11 cellular contexts compared by ENCODE assay signal in genomic region chr6:166572370-166573261, GRCh38. TPM values are rescaled to one million over a fixed set of nuclear protein-coding genes. Genes with fewer than 3 reads are reported as not detected.
DNase-seq lines count a peak whose midpoint lies in the region; ATAC-seq, FAIRE-seq and TF ChIP-seq lines count a peak whose summit lies in the region.
"Had no signal": no experiment of that assay in that cellular context is flagged by ENCODE, and none has a peak within 500 bp of the region (broad histone marks: within the 10 kb centered on the region; RNA-seq: fewer than 3 reads in every experiment).

No MANE protein-coding gene starts in this region.

- peak overlapping the region; percentile 3 for H3K27ac Mint-ChIP-seq in activated naive CD8-positive, alpha-beta T cell treated with anti-CD3 and anti-CD28 coated beads for 36 hours
- no peak overlapping the region for H3K27ac Mint-ChIP-seq in activated naive CD8-positive, alpha-beta T cell treated with anti-CD3 and anti-CD28 coated beads, Interleukin-2, amount 50 U/mL, for 24 hours
- H3K27ac Mint-ChIP-seq: activated naive CD8-positive, alpha-beta T cell had no signal

- no peak for ATAC-seq in activated naive CD8-positive, alpha-beta T cell treated with anti-CD3 and anti-CD28 coated beads, Interleukin-2, amount 50 U/mL, for 24 hours
- peak; percentile 27; the same call in 2 of the 3 replicates for ATAC-seq in K562
- ATAC-seq in upper lobe of right lung: peak; percentile 91

- intact Hi-C loops in K562 (cut with micrococcal nuclease) (no loop called here), upper lobe of right lung (cut with DNase I) (no loop called here)

- peaks cover 6% of the 10 kb centered on the region for H3K36me3 Mint-ChIP-seq in activated naive CD8-positive, alpha-beta T cell treated with anti-CD3 and anti-CD28 coated beads for 36 hours
- no peaks in the 10 kb centered on the region for H3K36me3 Mint-ChIP-seq in activated naive CD8-positive, alpha-beta T cell treated with anti-CD3 and anti-CD28 coated beads, Interleukin-2, amount 50 U/mL, for 24 hours (ENCODE audit: low read depth)

- no peaks in the 10 kb centered on the region for H3K4me1 Mint-ChIP-seq in activated naive CD8-positive, alpha-beta T cell treated with anti-CD3 and anti-CD28 coated beads for 36 hours
- H3K4me1 Mint-ChIP-seq in activated naive CD8-positive, alpha-beta T cell treated with anti-CD3 and anti-CD28 coated beads, Interleukin-2, amount 50 U/mL, for 24 hours: no peaks in the 10 kb centered on the region

- TF ChIP-seq RAD21 in K562 (CRISPR knock-in tag; conservative IDR thresholded peaks at IDR 0.05 in 1 of 2, IDR thresholded peaks at IDR 0.05 in 1 of 2): no peak

- H3K79me2 ChIP-seq in K562 (ENCODE audit: control insufficient read depth, insufficient read depth, low read length): no peaks in the 10 kb centered on the region

- CTCF ChIA-PET in K562 (lab: Yijun Ruan, JAX; ENCODE audit: low intra/inter-chr PET ratio): no interaction called here

- POLR2A ChIA-PET in K562 (lab: Yijun Ruan, JAX): interaction anchor here (0.6 to 2.3 kb wide), 6 partner anchors 9 to 95 kb away, joined by 3 to 11 read pairs (median 4); no protein-coding TSS in a partner anchor

- no peaks in the 10 kb centered on the region for H3K9me1 ChIP-seq in K562 (ENCODE audit: control insufficient read depth, insufficient read depth, low read length)

- FAIRE-seq in K562 (lab: Jason Lieb, UNC): no peak

- peaks cover 14% of the 10 kb centered on the region for H3K9me3 Mint-ChIP-seq in activated naive CD8-positive, alpha-beta T cell treated with anti-CD3 and anti-CD28 coated beads for 36 hours
- peaks cover 6% of the 10 kb centered on the region for H3K9me3 Mint-ChIP-seq in activated naive CD8-positive, alpha-beta T cell treated with anti-CD3 and anti-CD28 coated beads, Interleukin-2, amount 50 U/mL, for 24 hours

- no peak overlapping the region for H3K4me3 Mint-ChIP-seq in activated naive CD8-positive, alpha-beta T cell treated with anti-CD3 and anti-CD28 coated beads for 36 hours
- no peak overlapping the region for H3K4me3 Mint-ChIP-seq in activated naive CD8-positive, alpha-beta T cell treated with anti-CD3 and anti-CD28 coated beads, Interleukin-2, amount 50 U/mL, for 24 hours
- H3K4me3 Mint-ChIP-seq: activated naive CD8-positive, alpha-beta T cell had no signal

- TF ChIP-seq CTCF in K562 (IDR thresholded peaks at IDR 0.05 in 2 of 3, conservative IDR thresholded peaks at IDR 0.05 in 1 of 3; ENCODE audit: insufficient read depth in 2 of 3, low read depth in 1 of 3, low read length in 3 of 3) (no peak), upper lobe of right lung (IDR thresholded peaks at IDR 0.05) (no peak)

- DNase-seq in activated naive CD8-positive, alpha-beta T cell treated with anti-CD3 and anti-CD28 coated beads for 36 hours: no peak
- no peak for DNase-seq in activated naive CD8-positive, alpha-beta T cell treated with anti-CD3 and anti-CD28 coated beads, Interleukin-2, amount 50 U/mL, for 24 hours
- DNase-seq in K562 (ENCODE audit: extremely low read depth in 1 of 4, low spot score in 3 of 4) (no peak), islet precursor cell (peak; percentile 59), upper lobe of right lung (no peak), KBM-7 (no peak), AML-193 (lab: John Stamatoyannopoulos, UW) (no peak), NCI-H146 treated with DMSO at 0.1 percent for 48 hours (lab: John Stamatoyannopoulos, UW; ENCODE audit: unreplicated experiment) (no peak)
- DNase-seq: NCI-H1436 had no signal

- no peak for TF ChIP-seq POLR2A in K562 (conservative IDR thresholded peaks at IDR 0.05)

- BruUV-seq in K562 (replicated peaks; lab: Mats Ljungman, UMichigan): no TSS peak

- H3K36me3 ChIP-seq in K562 (ENCODE audit: control insufficient read depth, insufficient read depth, low read length): no peaks in the 10 kb centered on the region
- H3K36me3 ChIP-seq in upper lobe of right lung: no peaks in the 10 kb centered on the region

- H3K27me3 ChIP-seq in K562 (ENCODE audit: control insufficient read depth in 2 of 2, insufficient read depth in 2 of 2, low read length in 2 of 2): peaks cover 24 to 51% of the 10 kb centered on the region in 2 experiments
- no peaks in the 10 kb centered on the region for H3K27me3 ChIP-seq in upper lobe of right lung

- H3K4me2 ChIP-seq in K562 (ENCODE audit: insufficient read depth, low read length): no peak overlapping the region

- no peak for TF ChIP-seq EP300 in K562 (IDR thresholded peaks at IDR 0.05; ENCODE audit: low read length)

- H3K27ac ChIP-seq in K562 (ENCODE audit: extremely low read depth, low read depth, low read length) (no peak overlapping the region), upper lobe of right lung (peak overlapping the region; percentile 47)
- H3K27ac ChIP-seq: VCaP had no signal

- H3K4me3 ChIP-seq in K562 (no peak overlapping the region), upper lobe of right lung (no peak overlapping the region)

- no peaks in the 10 kb centered on the region for H3K27me3 Mint-ChIP-seq in activated naive CD8-positive, alpha-beta T cell treated with anti-CD3 and anti-CD28 coated beads for 36 hours
- H3K27me3 Mint-ChIP-seq in activated naive CD8-positive, alpha-beta T cell treated with anti-CD3 and anti-CD28 coated beads, Interleukin-2, amount 50 U/mL, for 24 hours: no peaks in the 10 kb centered on the region
- H3K27me3 Mint-ChIP-seq: activated naive CD8-positive, alpha-beta T cell had no signal

- no peaks in the 10 kb centered on the region for H3K9me3 ChIP-seq in K562 (replicated peaks; ENCODE audit: control insufficient read depth, insufficient read depth, low read depth, low read length)
- no peaks in the 10 kb centered on the region for H3K9me3 ChIP-seq in upper lobe of right lung

- H2AFZ ChIP-seq in K562 (ENCODE audit: low read depth, low read length): no peak overlapping the region

- no peaks in the 10 kb centered on the region for H4K20me1 ChIP-seq in K562 (replicated peaks; ENCODE audit: control insufficient read depth, insufficient read depth, low read length)

- 1% methylated on average over 18 of the region's 18 CpGs for WGBS in K562 (ENCODE audit: insufficient coverage, low coverage, missing lambda C conversion rate)

- H3K9ac ChIP-seq in K562 (ENCODE audit: insufficient read depth in 1 of 2, low read depth in 2 of 2, low read length in 2 of 2): no peak overlapping the region

- H3K4me1 ChIP-seq in K562 (replicated peaks in 1 of 2; ENCODE audit: control insufficient read depth in 2 of 2, insufficient read depth in 2 of 2, low read length in 2 of 2): no peaks in the 10 kb centered on the region
- peaks cover 20% of the 10 kb centered on the region for H3K4me1 ChIP-seq in upper lobe of right lung

- in situ Hi-C loops in K562 (cut with MboI): no loop called here
- in situ Hi-C loops in KBM-7 (cut with MboI; ENCODE audit: low pct_unique_long_range_greater_than_20kb, low sequenced_read_pairs): no loop called here

RNA-seq across cellular contexts. Expression of gene RAMACL, which starts 13.9 kb away (rescaled TPM):
- total RNA-seq in activated naive CD8-positive, alpha-beta T cell treated with anti-CD3 and anti-CD28 coated beads for 36 hours: under 1 TPM; 0.21 to 0.22 TPM
- total RNA-seq in K562 (2011; cell fraction: chromatin; rRNA removed; ENCODE audit: low replicate concordance): 0.19 TPM in 1 of 2 replicates, not detected in the other
- total RNA-seq in K562 (2011; cell fraction: nucleolus; rRNA removed): not detected in 2 replicates
- total RNA-seq in K562 (2011; cell fraction: nucleoplasm; rRNA removed): not detected in 2 replicates
- not detected in 2 replicates for total RNA-seq in K562 (2014; rRNA removed)
- 0.36 and 0.45 TPM in 2 replicates for total RNA-seq in K562 (2014; rRNA removed; fragmentation: Illumina TruSeq; extraction: Trizol)
- 0.18 and 0.19 TPM in 2 replicates for total RNA-seq in K562 (2015; rRNA removed; fragmentation: Illumina TruSeq; extraction: Trizol)
- total RNA-seq in K562 (2021): 0.11 TPM in 1 of 2 replicates, not detected in the other
- 0.50 and 0.56 TPM in 2 replicates for polyA plus RNA-seq in K562 (2011; rRNA removed)
- polyA plus RNA-seq in K562 (2011; cell fraction: cytosol; rRNA removed): 0.06 TPM in 1 of 2 replicates, not detected in the other
- 0.10 and 0.27 TPM in 2 replicates for polyA plus RNA-seq in K562 (2011; cell fraction: nucleus; rRNA removed)
- polyA plus RNA-seq in K562 (2012): 0.17 and 0.33 TPM in 2 replicates
- 0.46 and 0.50 TPM in 2 replicates for polyA plus RNA-seq in K562 (2014; fragmentation: Illumina TruSeq; extraction: Trizol)
- polyA plus RNA-seq in K562 (2014; fragmentation: Nextera tagmentation; extraction: Ambion mirVana): 1 to 10 TPM; 1.3 to 1.7 TPM
- polyA plus RNA-seq in K562 (2014; rRNA removed): 0.09 and 0.12 TPM in 2 replicates
- polyA minus RNA-seq in K562 (2011; rRNA and poly(A)+ RNA removed): 0.48 and 1.1 TPM in 2 replicates
- polyA minus RNA-seq in K562 (2011; cell fraction: cytosol; rRNA and poly(A)+ RNA removed): not detected in 2 replicates
- 0.44 TPM in 1 of 2 replicates, not detected in the other for polyA minus RNA-seq in K562 (2011; cell fraction: nucleus; rRNA and poly(A)+ RNA removed)
- 8.0 TPM for total RNA-seq in upper lobe of right lung

RNA-seq across cellular contexts. Expression of gene RPS6KA2, which starts 54.4 kb away (rescaled TPM):
- total RNA-seq in activated naive CD8-positive, alpha-beta T cell treated with anti-CD3 and anti-CD28 coated beads for 36 hours: 1 to 10 TPM; 3.8 to 4.2 TPM
- total RNA-seq in K562 (2011; cell fraction: chromatin; rRNA removed; ENCODE audit: low replicate concordance): 0.67 TPM in 1 of 2 replicates, not detected in the other
- total RNA-seq in K562 (2011; cell fraction: nucleolus; rRNA removed): not detected in 2 replicates
- 0.22 TPM in 1 of 2 replicates, not detected in the other for total RNA-seq in K562 (2011; cell fraction: nucleoplasm; rRNA removed)
- total RNA-seq in K562 (2014; rRNA removed) (0.78 and 0.86 TPM in 2 replicates), K562 (2014; rRNA removed; fragmentation: Illumina TruSeq; extraction: Trizol) (0.36 and 0.48 TPM in 2 replicates), K562 (2015; rRNA removed; fragmentation: Illumina TruSeq; extraction: Trizol) (0.49 and 0.65 TPM in 2 replicates), K562 (2021) (0.51 and 0.92 TPM in 2 replicates), upper lobe of right lung (136 TPM)
- polyA plus RNA-seq in K562 (2011; rRNA removed) (0.31 and 1.0 TPM in 2 replicates), K562 (2014; fragmentation: Illumina TruSeq; extraction: Trizol) (0.39 and 1.00 TPM in 2 replicates), K562 (2014; fragmentation: Nextera tagmentation; extraction: Ambion mirVana) (under 1 TPM; 0.29 to 0.53 TPM), K562 (2014; rRNA removed) (0.84 TPM in 1 of 2 replicates, not detected in the other)
- polyA plus RNA-seq in K562 (2011; cell fraction: cytosol; rRNA removed): 0.31 and 1.4 TPM in 2 replicates
- polyA plus RNA-seq in K562 (2011; cell fraction: nucleus; rRNA removed): 1.1 and 6.2 TPM in 2 replicates
- polyA plus RNA-seq in K562 (2012): 0.69 and 1.4 TPM in 2 replicates
- 2.0 TPM in 1 of 2 replicates, not detected in the other for polyA minus RNA-seq in K562 (2011; rRNA and poly(A)+ RNA removed)
- not detected in 2 replicates for polyA minus RNA-seq in K562 (2011; cell fraction: cytosol; rRNA and poly(A)+ RNA removed)
- polyA minus RNA-seq in K562 (2011; cell fraction: nucleus; rRNA and poly(A)+ RNA removed): 0.54 and 2.2 TPM in 2 replicates

Comparison
In these comparisons a context has a peak if more than half of its experiments do, and no peak if none do; other contexts are left out.
1. RNA of gene RPS6KA2, which starts 54.4 kb away (total RNA-seq): 136 TPM in upper lobe of right lung (single experiment); 3.8 to 4.2 TPM in activated naive CD8-positive, alpha-beta T cell treated with anti-CD3 and anti-CD28 coated beads for 36 hours and 0.22 to 0.92 TPM in K562; every median in the first group is over 10 times any median in the second.